ENCODE assay signal across 9 cellular contexts in genomic region chr7:91636129-91636724, GRCh38.
DNase-seq lines count a peak whose midpoint lies in the region; TF ChIP-seq lines count a peak whose summit lies in the region.
"Had no signal": no experiment of that assay in that cellular context is flagged by ENCODE, and none has a peak within 500 bp of the region (broad histone marks: within the 10 kb centered on the region; RNA-seq: fewer than 3 reads in every experiment).

No MANE protein-coding gene starts in this region.

- no peaks in the 10 kb centered on the region for H3K36me3 ChIP-seq in iPS DF 6.9 (ENCODE audit: control insufficient read depth, insufficient read depth, low read length)

- no peaks in the 10 kb centered on the region for H3K9me3 ChIP-seq in iPS DF 6.9 (ENCODE audit: control insufficient read depth, insufficient read depth, low read length)

- peak; percentile 18 for DNase-seq in NCI-H2171 treated with DMSO at 0.1 percent for 48 hours (lab: John Stamatoyannopoulos, UW)
- DNase-seq in NCI-H2171 (lab: John Stamatoyannopoulos, UW) = no peak
- DNase-seq in HL-60 (ENCODE audit: low read depth in 1 of 2, low spot score in 1 of 2) = peak; percentile 1 to 29
- peak; percentile 26 for DNase-seq in SKM-1 (lab: John Stamatoyannopoulos, UW; ENCODE audit: unreplicated experiment)
- DNase-seq in iPS DF 6.9 (ENCODE audit: low read depth, low spot score) = peak; percentile 29
- no peak for DNase-seq in effector CD8-positive, alpha-beta T cell (lab: John Stamatoyannopoulos, UW)
- DNase-seq in stimulated activated CD8-positive, alpha-beta memory T cell treated with anti-CD3 and anti-CD28 coated beads, Interleukin-4, amount 100 ng/mL, for 48 hours = no peak
- no peak for DNase-seq in AG08396 (ENCODE audit: low spot score)
- DNase-seq: CD4-positive, CD25-positive, alpha-beta regulatory T cell had no signal

- 0 out of 2 replicates have a peak, but pooled peaks cover 1% of the 10 kb centered on the region for H3K4me1 ChIP-seq in iPS DF 6.9 (ENCODE audit: control insufficient read depth, insufficient read depth, low read length)

- H3K27ac ChIP-seq in HL-60 (replicated peaks) = no peak overlapping the region
- no peak overlapping the region for H3K27ac ChIP-seq in iPS DF 6.9 (ENCODE audit: low read length)

- no CpG with 5 or more reads among the region's 6 CpGs for WGBS in iPS DF 6.9 (ENCODE audit: insufficient coverage, insufficient read length)

- no peaks in the 10 kb centered on the region for H3K27me3 ChIP-seq in HL-60 (ENCODE audit: insufficient read depth, poor library complexity, severe bottlenecking)
- H3K27me3 ChIP-seq in iPS DF 6.9 (ENCODE audit: control insufficient read depth, insufficient read depth, low read length) = no peaks in the 10 kb centered on the region

- H3K4me3 ChIP-seq in HL-60 (replicated peaks; ENCODE audit: insufficient read depth, low read length) (no peak overlapping the region), iPS DF 6.9 (ENCODE audit: low read length) (no peak overlapping the region)

- peak; percentile 44 for TF ChIP-seq CTCF in HL-60 (IDR thresholded peaks at IDR 0.05; ENCODE audit: insufficient read depth, low read length)

Comparison
In these comparisons a context has a peak if more than half of its experiments do, and no peak if none do; other contexts are left out.
1. DNase-seq: peak in NCI-H2171 treated with DMSO at 0.1 percent for 48 hours (single experiment), HL-60 (2 of 2), SKM-1 (single experiment) and iPS DF 6.9 (single experiment); none in NCI-H2171 (single experiment), effector CD8-positive, alpha-beta T cell (single experiment), stimulated activated CD8-positive, alpha-beta memory T cell treated with anti-CD3 and anti-CD28 coated beads, Interleukin-4, amount 100 ng/mL, for 48 hours (single experiment) and AG08396 (single experiment).